ENCODE assay signal across 10 cellular contexts in genomic region chr10:48390933-48391845, GRCh38.
DNase-seq lines count a peak whose midpoint lies in the region; ATAC-seq lines count a peak whose summit lies in the region.
"Had no signal": no experiment of that assay in that cellular context is flagged by ENCODE, and none has a peak within 500 bp of the region (broad histone marks: within the 10 kb centered on the region; RNA-seq: fewer than 3 reads in every experiment).

No MANE protein-coding gene starts in this region.

- peaks cover 50% of the 10 kb centered on the region for H3K4me1 Mint-ChIP-seq in activated T-cell treated with anti-CD3 and anti-CD28 coated beads, Interleukin-2, amount 50 U/mL, for 72 hours (ENCODE audit: low read depth)
- peaks cover 44% of the 10 kb centered on the region for H3K4me1 Mint-ChIP-seq in activated naive CD8-positive, alpha-beta T cell treated with anti-CD3 and anti-CD28 coated beads for 36 hours

- H3K27me3 Mint-ChIP-seq in activated T-cell treated with anti-CD3 and anti-CD28 coated beads, Interleukin-2, amount 50 U/mL, for 72 hours (ENCODE audit: low read depth) = no peaks in the 10 kb centered on the region
- H3K27me3 Mint-ChIP-seq in activated naive CD8-positive, alpha-beta T cell treated with anti-CD3 and anti-CD28 coated beads for 36 hours = no peaks in the 10 kb centered on the region

- H3K27ac Mint-ChIP-seq in activated T-cell treated with anti-CD3 and anti-CD28 coated beads, Interleukin-2, amount 50 U/mL, for 72 hours = peak overlapping the region; percentile 58
- H3K27ac Mint-ChIP-seq in activated naive CD8-positive, alpha-beta T cell treated with anti-CD3 and anti-CD28 coated beads for 36 hours = peak overlapping the region; percentile 61

- H3K36me3 Mint-ChIP-seq in activated T-cell treated with anti-CD3 and anti-CD28 coated beads, Interleukin-2, amount 50 U/mL, for 72 hours (ENCODE audit: insufficient read depth in 2 of 2) = no peaks in the 10 kb centered on the region
- peaks cover 8% of the 10 kb centered on the region for H3K36me3 Mint-ChIP-seq in activated naive CD8-positive, alpha-beta T cell treated with anti-CD3 and anti-CD28 coated beads for 36 hours
- H3K36me3 Mint-ChIP-seq: CD14-positive monocyte had no signal

- DNase-seq in activated T-cell treated with anti-CD3 and anti-CD28 coated beads, Interleukin-2, amount 50 U/mL, for 72 hours = no peak
- no peak for DNase-seq in activated T-cell treated with anti-CD3 and anti-CD28 coated beads, Interleukin-2, amount 50 U/mL, for 48 hours
- DNase-seq in activated naive CD8-positive, alpha-beta T cell treated with anti-CD3 and anti-CD28 coated beads for 36 hours = peak; percentile 7
- DNase-seq in stimulated activated naive CD8-positive, alpha-beta T cell treated with anti-CD3 and anti-CD28 coated beads, Interleukin-15, Interleukin-2, amounts not matched to agents 100 U/mL and 50 U/mL, for 24 hours = peak; percentile 6
- no peak for DNase-seq in GOT3 (lab: John Stamatoyannopoulos, UW)
- DNase-seq in DMS79 (lab: John Stamatoyannopoulos, UW) = no peak
- DNase-seq: NCI-H1436 had no signal

- ATAC-seq in activated T-cell treated with anti-CD3 and anti-CD28 coated beads, Interleukin-2, amount 50 U/mL, for 72 hours (replicated peaks in 1 of 2) = peak; percentile 66 to 75
- ATAC-seq in HG03159 (IDR thresholded peaks at IDR 0.05; ENCODE audit: unreplicated experiment) (peak; percentile 85), HG03521 (IDR thresholded peaks at IDR 0.05; ENCODE audit: unreplicated experiment) (no peak)
- ATAC-seq in stimulated activated naive CD8-positive, alpha-beta T cell treated with anti-CD3 and anti-CD28 coated beads, Interleukin-15, Interleukin-2, amounts not matched to agents 100 U/mL and 50 U/mL, for 24 hours = peak; percentile 79

- H3K4me3 Mint-ChIP-seq in activated T-cell treated with anti-CD3 and anti-CD28 coated beads, Interleukin-2, amount 50 U/mL, for 72 hours = peak overlapping the region; percentile 18 to 83
- H3K4me3 Mint-ChIP-seq in activated naive CD8-positive, alpha-beta T cell treated with anti-CD3 and anti-CD28 coated beads for 36 hours = no peak overlapping the region
- H3K4me3 Mint-ChIP-seq: CD14-positive monocyte had no signal

- H3K9me3 Mint-ChIP-seq in activated T-cell treated with anti-CD3 and anti-CD28 coated beads, Interleukin-2, amount 50 U/mL, for 72 hours = no peaks in the 10 kb centered on the region
- no peaks in the 10 kb centered on the region for H3K9me3 Mint-ChIP-seq in activated naive CD8-positive, alpha-beta T cell treated with anti-CD3 and anti-CD28 coated beads for 36 hours
- H3K9me3 Mint-ChIP-seq: CD14-positive monocyte had no signal

Comparison
In these comparisons a context has a peak if more than half of its experiments do, and no peak if none do; other contexts are left out.
1. DNase-seq: peak in activated naive CD8-positive, alpha-beta T cell treated with anti-CD3 and anti-CD28 coated beads for 36 hours (single experiment) and stimulated activated naive CD8-positive, alpha-beta T cell treated with anti-CD3 and anti-CD28 coated beads, Interleukin-15, Interleukin-2, amounts not matched to agents 100 U/mL and 50 U/mL, for 24 hours (single experiment); none in activated T-cell treated with anti-CD3 and anti-CD28 coated beads, Interleukin-2, amount 50 U/mL, for 72 hours (0 of 2), activated T-cell treated with anti-CD3 and anti-CD28 coated beads, Interleukin-2, amount 50 U/mL, for 48 hours (0 of 2), GOT3 (single experiment) and DMS79 (single experiment).